17 cellular contexts compared by ENCODE assay signal in the genomic region with DNA sequence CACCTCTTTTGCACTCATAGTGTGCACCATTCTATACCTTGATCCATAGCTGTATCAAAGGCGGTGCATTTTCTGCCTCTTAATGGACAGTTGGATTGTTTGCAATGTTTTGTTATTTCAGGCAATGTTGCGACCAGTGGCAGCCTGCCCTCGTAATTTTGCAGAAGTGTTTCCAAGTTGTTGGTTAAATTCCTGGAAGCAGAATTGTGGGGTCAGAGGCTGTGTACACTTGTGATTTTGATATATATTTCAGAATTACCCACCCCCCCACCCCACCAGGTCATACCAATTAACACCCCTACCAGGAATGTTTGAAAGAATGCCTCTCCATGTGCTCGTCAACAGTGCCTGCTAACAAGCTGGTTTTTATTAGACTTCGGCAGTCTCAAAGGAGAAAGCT. TPM values are rescaled to one million over a fixed set of nuclear protein-coding genes. Genes with fewer than 3 reads are reported as not detected.
DNase-seq lines count a peak whose midpoint lies in the region; TF ChIP-seq lines count a peak whose summit lies in the region.
"Had no signal": no experiment of that assay in that cellular context is flagged by ENCODE, and none has a peak within 500 bp of the region (broad histone marks: within the 10 kb centered on the region; RNA-seq: fewer than 3 reads in every experiment).

No MANE protein-coding gene starts in this region.

- intact Hi-C loops in prostate gland (cut with DNase I) (no loop called here), breast epithelium (cut with DNase I; ENCODE audit: low total_unique reads) (no loop called here), testis (cut with DNase I; ENCODE audit: low total_unique reads) (no loop called here)

- H2AFZ ChIP-seq in ACC112 (ENCODE audit: low read length, unreplicated experiment), result no peak overlapping the region

- DNase-seq in MV-4-11 (lab: John Stamatoyannopoulos, UW) (peak; percentile 8), fibroblast of pulmonary artery (ENCODE audit: low read depth) (no peak), prostate gland (ENCODE audit: low spot score) (no peak), WERI-Rb-1 (no peak), LoVo (ENCODE audit: low spot score) (no peak), breast epithelium (ENCODE audit: low spot score in 2 of 2) (no peak), testis (no peak)
- DNase-seq: Calu3; CD4-positive, alpha-beta T cell; MG63; NCI-H1105; NCI-H1694 treated with DMSO at 0.1 percent for 48 hours; NCI-H446; NCI-H748 treated with DMSO at 0.1 percent for 48 hours; PC-3 had no signal

- H3K4me3 ChIP-seq in ACC112 (ENCODE audit: low read depth, low read length) (no peak overlapping the region), fibroblast of pulmonary artery (replicated peaks; ENCODE audit: low read depth, low read length) (peak overlapping the region; percentile 54), prostate gland (no peak overlapping the region), WERI-Rb-1 (ENCODE audit: low read depth, low read length) (no peak overlapping the region), breast epithelium (no peak overlapping the region), testis (no peak overlapping the region)
- H3K4me3 ChIP-seq: MG63 had no signal

- TF ChIP-seq POLR2A in prostate gland (IDR thresholded peaks at IDR 0.05) (no peak), breast epithelium (IDR thresholded peaks at IDR 0.05) (no peak), testis (IDR thresholded peaks at IDR 0.05) (no peak)

- peaks cover 81% of the 10 kb centered on the region for H3K4me1 ChIP-seq in ACC112 (ENCODE audit: control insufficient read depth, insufficient read depth, low read length, unreplicated experiment)
- peaks cover 11% of the 10 kb centered on the region for H3K4me1 ChIP-seq in prostate gland (replicated peaks)
- no peaks in the 10 kb centered on the region for H3K4me1 ChIP-seq in breast epithelium
- H3K4me1 ChIP-seq in testis, result no peaks in the 10 kb centered on the region

- no peaks in the 10 kb centered on the region for H3K27me3 ChIP-seq in ACC112 (ENCODE audit: insufficient read depth, low read length)
- H3K27me3 ChIP-seq in prostate gland (replicated peaks; ENCODE audit: insufficient read depth), result no peaks in the 10 kb centered on the region
- peaks cover 80% of the 10 kb centered on the region for H3K27me3 ChIP-seq in WERI-Rb-1 (ENCODE audit: insufficient read depth, low read depth, severe bottlenecking)
- H3K27me3 ChIP-seq in breast epithelium, result no peaks in the 10 kb centered on the region
- H3K27me3 ChIP-seq in testis, result no peaks in the 10 kb centered on the region
- H3K27me3 ChIP-seq: MG63 had no signal

- no peak for TF ChIP-seq CTCF in fibroblast of pulmonary artery (IDR thresholded peaks at IDR 0.05; ENCODE audit: low read length, missing control alignments)
- no peak for TF ChIP-seq CTCF in prostate gland (IDR thresholded peaks at IDR 0.05)
- no peak for TF ChIP-seq CTCF in WERI-Rb-1 (IDR thresholded peaks at IDR 0.05; ENCODE audit: low read depth, low read length)
- TF ChIP-seq CTCF in breast epithelium (IDR thresholded peaks at IDR 0.05), result no peak
- no peak for TF ChIP-seq CTCF in testis (IDR thresholded peaks at IDR 0.05)

- H3K79me2 ChIP-seq in ACC112 (ENCODE audit: control insufficient read depth, insufficient read depth, low read length, unreplicated experiment), result peaks cover 94% of the 10 kb centered on the region

- H3K36me3 ChIP-seq in ACC112 (ENCODE audit: insufficient read depth, low read length), result peaks cover 57% of the 10 kb centered on the region
- H3K36me3 ChIP-seq in prostate gland, result no peaks in the 10 kb centered on the region
- no peaks in the 10 kb centered on the region for H3K36me3 ChIP-seq in WERI-Rb-1
- H3K36me3 ChIP-seq in breast epithelium, result no peaks in the 10 kb centered on the region
- no peaks in the 10 kb centered on the region for H3K36me3 ChIP-seq in testis (ENCODE audit: low read depth, missing control alignments)
- H3K36me3 ChIP-seq: MG63 had no signal

- H3K27ac ChIP-seq in ACC112 (ENCODE audit: low read depth, low read length) (peak overlapping the region; percentile 76; the same call in 1 of the 2 replicates), prostate gland (peak overlapping the region; percentile 66 to 68), WERI-Rb-1 (no peak overlapping the region), breast epithelium (no peak overlapping the region), testis (no peak overlapping the region)
- H3K27ac ChIP-seq: KMS-11 had no signal

- 26% methylated on average over 5 of the region's 5 CpGs for WGBS in prostate gland
- WGBS in testis, 2 donors, result 60 to 88% methylated on average over 5 of the region's 5 CpGs

- no peaks in the 10 kb centered on the region for H3K9me3 ChIP-seq in prostate gland
- peaks cover 3% of the 10 kb centered on the region for H3K9me3 ChIP-seq in WERI-Rb-1 (ENCODE audit: severe bottlenecking)
- H3K9me3 ChIP-seq in breast epithelium, result no peaks in the 10 kb centered on the region
- H3K9me3 ChIP-seq in testis, result no peaks in the 10 kb centered on the region
- H3K9me3 ChIP-seq: MG63 had no signal

RNA-seq across cellular contexts. Expression of gene IL1R1, which starts 32.4 kb away (rescaled TPM):
- 100 to 1,000 TPM; 112 to 289 TPM for total RNA-seq in prostate gland
- total RNA-seq in breast epithelium, result 100 to 1,000 TPM; 127 to 206 (median 136) TPM
- 10 to 100 TPM; 35.4 to 51.3 TPM for total RNA-seq in testis
- 49.6 TPM for polyA plus RNA-seq in testis (ENCODE audit: insufficient read depth, low read depth, low replicate concordance)

Comparison
In these comparisons a context has a peak if more than half of its experiments do, and no peak if none do; other contexts are left out.
1. H3K27ac ChIP-seq: peak in ACC112 (single experiment) and prostate gland (2 of 2); none in WERI-Rb-1 (single experiment), breast epithelium (0 of 2) and testis (0 of 2).